6 cellular contexts compared by ENCODE assay signal in genomic region chr3:60617188-60617587, GRCh38.
"Had no signal": no experiment of that assay in that cellular context is flagged by ENCODE, and none has a peak within 500 bp of the region (broad histone marks: within the 10 kb centered on the region; RNA-seq: fewer than 3 reads in every experiment).

No MANE protein-coding gene starts in this region.

- H3K4me3 ChIP-seq: K562 had no signal

- FAIRE-seq: HTR-8/SVneo, K562 had no signal

- H3K27ac ChIP-seq: HL-60 had no signal

- ATAC-seq: K562 had no signal

- DNase-seq: IMR-90, KBM-7, KG1 had no signal
